Comparison of ENCODE assay signal across 10 cellular contexts in the genomic region with DNA sequence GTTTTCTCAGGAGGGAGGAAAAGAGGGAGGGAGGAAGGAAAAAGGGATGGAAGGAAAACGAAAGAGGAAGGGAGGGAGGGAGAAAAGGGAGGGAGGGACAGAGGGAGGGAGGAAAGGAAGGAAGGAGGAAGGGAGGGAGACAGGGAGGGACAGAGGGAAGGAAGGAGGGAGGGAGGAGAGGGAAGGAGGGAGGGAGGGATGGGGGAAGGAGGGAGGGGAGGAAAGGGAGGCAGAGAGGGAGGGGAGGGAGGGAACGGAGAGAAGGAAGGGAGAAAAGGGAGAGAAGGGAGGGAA. TPM values are rescaled to one million over a fixed set of nuclear protein-coding genes. Genes with fewer than 3 reads are reported as not detected.
DNase-seq lines count a peak whose midpoint lies in the region; ATAC-seq and TF ChIP-seq lines count a peak whose summit lies in the region.
"Had no signal": no experiment of that assay in that cellular context is flagged by ENCODE, and none has a peak within 500 bp of the region (broad histone marks: within the 10 kb centered on the region; RNA-seq: fewer than 3 reads in every experiment).

No MANE protein-coding gene starts in this region.

- no peak overlapping the region for H2BK5ac ChIP-seq in mesenchymal stem cell (ENCODE audit: low read depth, low read length, poor library complexity, severe bottlenecking)

- H3K27me3 Mint-ChIP-seq in chondrocyte (ENCODE audit: low read depth) (no peaks in the 10 kb centered on the region), T-helper 17 cell (no peaks in the 10 kb centered on the region)

- H3K9me3 Mint-ChIP-seq in chondrocyte (ENCODE audit: low read depth), result no peaks in the 10 kb centered on the region

- no peak overlapping the region for H3K4me3 ChIP-seq in HUES6 (ENCODE audit: low read depth, low read length)
- H3K4me3 ChIP-seq in esophagus squamous epithelium, result peak overlapping the region in 3 of 4 donors; percentile 22 to 41 (median 25)
- peak overlapping the region in 1 of 2 experiments; percentile 76 for H3K4me3 ChIP-seq in mesenchymal stem cell (ENCODE audit: insufficient read depth in 1 of 2, low read depth in 1 of 2, low read length in 2 of 2)
- H3K4me3 ChIP-seq in suprapubic skin, result peak overlapping the region; percentile 24

- H3K4ac ChIP-seq in mesenchymal stem cell (ENCODE audit: low read depth in 1 of 2, low read length in 2 of 2), result no peak overlapping the region

- no peaks in the 10 kb centered on the region for H3K9me3 ChIP-seq in HUES6 (ENCODE audit: control insufficient read depth, insufficient read depth, low read depth, low read length)
- H3K9me3 ChIP-seq in esophagus squamous epithelium, result no peaks in the 10 kb centered on the region
- H3K9me3 ChIP-seq in mesenchymal stem cell (ENCODE audit: control insufficient read depth, low read length), result no peaks in the 10 kb centered on the region
- H3K9me3 ChIP-seq in suprapubic skin, result no peaks in the 10 kb centered on the region
- no peaks in the 10 kb centered on the region for H3K9me3 ChIP-seq in T-helper 17 cell (ENCODE audit: control insufficient read depth, low read length, poor library complexity, severe bottlenecking)

- H3K14ac ChIP-seq in mesenchymal stem cell (ENCODE audit: low read length in 2 of 2), result no peak overlapping the region

- ATAC-seq in T-helper 17 cell, result no peak

- H4K91ac ChIP-seq in mesenchymal stem cell (ENCODE audit: low read length), result no peak overlapping the region

- H3K27ac Mint-ChIP-seq in chondrocyte (ENCODE audit: unreplicated experiment) (no peak overlapping the region), T-helper 17 cell (no peak overlapping the region)

- H3K23ac ChIP-seq in mesenchymal stem cell (ENCODE audit: low read length in 2 of 2), result no peak overlapping the region

- TF ChIP-seq POLR2A in esophagus squamous epithelium (IDR thresholded peaks at IDR 0.05) (no peak), suprapubic skin (IDR thresholded peaks at IDR 0.05) (no peak)

- H3K36me3 Mint-ChIP-seq in chondrocyte (ENCODE audit: low read depth), result peaks cover 28% of the 10 kb centered on the region
- peaks cover 3% of the 10 kb centered on the region for H3K36me3 Mint-ChIP-seq in T-helper 17 cell (ENCODE audit: low read depth)

- H3K4me1 ChIP-seq in HUES6 (ENCODE audit: control insufficient read depth, insufficient read depth, low read length) (peaks cover 29% of the 10 kb centered on the region), esophagus squamous epithelium (peaks cover 0 to 43% (median 0%) of the 10 kb centered on the region in 3 donors), mesenchymal stem cell (ENCODE audit: control insufficient read depth, insufficient read depth, low read depth, low read length) (peaks cover 8% of the 10 kb centered on the region), suprapubic skin (peaks cover 11% of the 10 kb centered on the region)

- H2BK12ac ChIP-seq in mesenchymal stem cell (ENCODE audit: low read length in 2 of 2), result no peak overlapping the region

- TF ChIP-seq EP300 in suprapubic skin (IDR thresholded peaks at IDR 0.05), result no peak

- H3K4me3 Mint-ChIP-seq in chondrocyte (ENCODE audit: unreplicated experiment) (no peak overlapping the region), T-helper 17 cell (no peak overlapping the region)

- H2AFZ ChIP-seq in mesenchymal stem cell (ENCODE audit: low read depth, low read length), result no peak overlapping the region

- WGBS in esophagus squamous epithelium, 2 donors, result 0% methylated on average over 2 of the region's 2 CpGs; no CpG with 5 or more reads in 1 of the 2 donors
- 64% methylated on average over 2 of the region's 2 CpGs for WGBS in mesenchymal stem cell
- 17% methylated on average over 2 of the region's 2 CpGs for WGBS in suprapubic skin

- H3K36me3 ChIP-seq in HUES6 (ENCODE audit: control insufficient read depth, insufficient read depth, low read length) (peaks cover 46% of the 10 kb centered on the region), esophagus squamous epithelium (peaks cover 17 to 42% (median 22%) of the 10 kb centered on the region in 3 donors), mesenchymal stem cell (ENCODE audit: control insufficient read depth in 1 of 2, insufficient read depth in 2 of 2, low read depth in 1 of 2, low read length in 2 of 2) (peaks cover 43 to 44% of the 10 kb centered on the region in 2 experiments), suprapubic skin (peaks cover 40% of the 10 kb centered on the region)

- no peak overlapping the region for H3K27ac ChIP-seq in HUES6 (ENCODE audit: low read depth, low read length)
- peak overlapping the region; percentile 36 to 82 (median 67) for H3K27ac ChIP-seq in esophagus squamous epithelium
- H3K27ac ChIP-seq in mesenchymal stem cell (ENCODE audit: low read length, poor library complexity, severe bottlenecking), result peak overlapping the region; percentile 34
- H3K27ac ChIP-seq in suprapubic skin, result peak overlapping the region; percentile 71

- H3K4me2 ChIP-seq in mesenchymal stem cell (ENCODE audit: low read length, poor library complexity, severe bottlenecking), result peak overlapping the region; percentile 7

- H3K4me1 Mint-ChIP-seq in chondrocyte (ENCODE audit: low read depth) (peaks cover 35% of the 10 kb centered on the region), T-helper 17 cell (peaks cover 3% of the 10 kb centered on the region)

- DNase-seq in esophagus squamous epithelium (lab: John Stamatoyannopoulos, UW) (no peak), mesenchymal stem cell (no peak), suprapubic skin (ENCODE audit: low spot score in 2 of 2) (no peak), DMS114 treated with DMSO at 0.1 percent for 48 hours (lab: John Stamatoyannopoulos, UW; ENCODE audit: unreplicated experiment) (no peak), chondrocyte (ENCODE audit: low spot score) (no peak), Ammon's horn (ENCODE audit: low spot score) (no peak), T-helper 17 cell (no peak)
- DNase-seq: activated T-cell treated with anti-CD3 and anti-CD28 coated beads, Interleukin-2, amount 50 U/mL, for 1 hour; NCI-H187 had no signal

- H2AK5ac ChIP-seq in mesenchymal stem cell (ENCODE audit: low read length, severe bottlenecking), result no peak overlapping the region

- TF ChIP-seq CTCF in esophagus squamous epithelium (IDR thresholded peaks at IDR 0.05) (no peak), suprapubic skin (IDR thresholded peaks at IDR 0.05) (no peak), chondrocyte (IDR thresholded peaks at IDR 0.05) (no peak)

- intact Hi-C loops in esophagus squamous epithelium (cut with DNase I), result no loop called here

- no peak overlapping the region for H2BK120ac ChIP-seq in mesenchymal stem cell (ENCODE audit: low read depth, low read length)

- H3K27me3 ChIP-seq in HUES6 (ENCODE audit: control insufficient read depth, insufficient read depth, low read length) (no peaks in the 10 kb centered on the region), esophagus squamous epithelium (no peaks in the 10 kb centered on the region), mesenchymal stem cell (ENCODE audit: control insufficient read depth in 1 of 2, insufficient read depth in 1 of 2, low read length in 2 of 2) (no peaks in the 10 kb centered on the region), suprapubic skin (no peaks in the 10 kb centered on the region)

- peaks cover 43% of the 10 kb centered on the region for H3K79me1 ChIP-seq in mesenchymal stem cell (replicated peaks; ENCODE audit: low read length, poor library complexity, severe bottlenecking)

- no peak overlapping the region for H2BK15ac ChIP-seq in mesenchymal stem cell (ENCODE audit: low read depth, poor library complexity, severe bottlenecking)

- H3K9ac ChIP-seq in HUES6 (ENCODE audit: low read length) (peak overlapping the region; percentile 22), mesenchymal stem cell (ENCODE audit: low read length) (peak overlapping the region; percentile 86)

- H4K8ac ChIP-seq in mesenchymal stem cell (ENCODE audit: low read length), result no peak overlapping the region

- no peak overlapping the region for H3K18ac ChIP-seq in mesenchymal stem cell (ENCODE audit: low read depth in 1 of 2, low read length in 2 of 2)

RNA-seq across cellular contexts. Expression of a gene that starts 15.4 kb away (rescaled TPM):
- total RNA-seq in esophagus squamous epithelium, result 10 to 100 TPM in 1 of 4 donors, 1 to 10 TPM in 3; 4.1 to 12.2 (median 8.0) TPM
- polyA plus RNA-seq in mesenchymal stem cell (2013, experiment 1 of 2), result 30.6 TPM
- 31.1 TPM for polyA plus RNA-seq in mesenchymal stem cell (2013, experiment 2 of 2)
- total RNA-seq in suprapubic skin, result 10 to 100 TPM in 3 of 4 donors, 1 to 10 TPM in 1; 8.2 to 35.7 (median 16.1) TPM
- 30.1 to 35.2 TPM (median 35.0 TPM) in 3 replicates for total RNA-seq in chondrocyte
- 10 to 100 TPM; 11.6 to 14.2 TPM for total RNA-seq in T-helper 17 cell

RNA-seq across cellular contexts. Expression of a gene that starts 15.4 kb away (rescaled TPM):
- total RNA-seq in esophagus squamous epithelium, result 10 to 100 TPM; 17.5 to 31.0 (median 25.5) TPM
- 13.8 TPM for polyA plus RNA-seq in mesenchymal stem cell (2013, experiment 1 of 2)
- 14.2 TPM for polyA plus RNA-seq in mesenchymal stem cell (2013, experiment 2 of 2)
- 10 to 100 TPM; 41.5 to 67.3 (median 55.1) TPM for total RNA-seq in suprapubic skin
- 39.8 to 45.0 TPM (median 40.1 TPM) in 3 replicates for total RNA-seq in chondrocyte
- 10 to 100 TPM; 19.8 to 19.9 TPM for total RNA-seq in T-helper 17 cell
